19 cellular contexts compared by ENCODE assay signal in genomic region chr10:110437351-110437605, GRCh38.
"Had no signal": no experiment of that assay in that cellular context is flagged by ENCODE, and none has a peak within 500 bp of the region (broad histone marks: within the 10 kb centered on the region; RNA-seq: fewer than 3 reads in every experiment).

No MANE protein-coding gene starts in this region.

- H3K27me3 Mint-ChIP-seq: activated CD8-positive, alpha-beta memory T cell treated with anti-CD3 and anti-CD28 coated beads, Interleukin-2, amount 10 ng/mL, durations not matched to agents 7 days and 5 days; activated naive CD8-positive, alpha-beta T cell; natural killer cell treated with Interleukin-12 subunit alpha and Interleukin-12 subunit beta and Interleukin-15 and Interleukin-18, amount 100 ng/mL, for 72 hours; stimulated activated naive CD8-positive, alpha-beta T cell treated with anti-CD3 and anti-CD28 coated beads, Interleukin-15, Interleukin-2, amounts not matched to agents 100 ng/mL and 50 ng/mL, for 24 hours; type B pancreatic cell had no signal

- H3K27ac Mint-ChIP-seq: activated CD8-positive, alpha-beta memory T cell treated with anti-CD3 and anti-CD28 coated beads, Interleukin-2, amount 10 ng/mL, durations not matched to agents 7 days and 5 days; activated CD8-positive, alpha-beta T cell treated with anti-CD3 and anti-CD28 coated beads, Interleukin-2, amount 10 ng/mL, durations not matched to agents 7 days and 5 days; activated naive CD8-positive, alpha-beta T cell; stimulated activated effector memory CD8-positive, alpha-beta T cell treated with anti-CD3 and anti-CD28 coated beads, Interleukin-12 subunit alpha, Interleukin-12 subunit beta, amount 100 ng/mL, for 72 hours; stimulated activated naive CD8-positive, alpha-beta T cell treated with anti-CD3 and anti-CD28 coated beads, Interleukin-15, Interleukin-2, amounts not matched to agents 100 ng/mL and 50 ng/mL, for 24 hours; type B pancreatic cell had no signal

- ATAC-seq: activated CD8-positive, alpha-beta memory T cell treated with anti-CD3 and anti-CD28 coated beads, Interleukin-2, amount 10 ng/mL, durations not matched to agents 7 days and 5 days; activated CD8-positive, alpha-beta T cell treated with anti-CD3 and anti-CD28 coated beads, Interleukin-2, amount 10 ng/mL, durations not matched to agents 7 days and 5 days; gastrocnemius medialis; mucosa of descending colon; natural killer cell treated with Interleukin-12 subunit alpha and Interleukin-12 subunit beta and Interleukin-15 and Interleukin-18, amount 100 ng/mL, for 72 hours; sciatic nerve; stimulated activated effector memory CD8-positive, alpha-beta T cell treated with anti-CD3 and anti-CD28 coated beads, Interleukin-12 subunit alpha, Interleukin-12 subunit beta, amount 100 ng/mL, for 72 hours had no signal

- DNase-seq: activated CD4-positive, alpha-beta T cell treated with anti-CD3 and anti-CD28 coated beads for 1 hour; activated CD8-positive, alpha-beta memory T cell treated with anti-CD3 and anti-CD28 coated beads, Interleukin-2, amount 10 ng/mL, durations not matched to agents 7 days and 5 days; activated CD8-positive, alpha-beta T cell treated with anti-CD3 and anti-CD28 coated beads, Interleukin-2, amount 10 ng/mL, durations not matched to agents 7 days and 5 days; anterior cingulate cortex; effector memory CD4-positive, alpha-beta T cell; erythroblast; gastrocnemius medialis; left ventricle myocardium inferior; mucosa of descending colon; ovary; retina; stimulated activated CD4-positive, alpha-beta T cell treated with anti-CD3 and anti-CD28 coated beads, Interleukin-4, amount 100 ng/mL, for 24 hours; T-helper 2 cell had no signal

- H3K4me3 Mint-ChIP-seq: activated CD8-positive, alpha-beta memory T cell treated with anti-CD3 and anti-CD28 coated beads, Interleukin-2, amount 10 ng/mL, durations not matched to agents 7 days and 5 days; activated CD8-positive, alpha-beta T cell treated with anti-CD3 and anti-CD28 coated beads, Interleukin-2, amount 10 ng/mL, durations not matched to agents 7 days and 5 days; activated naive CD8-positive, alpha-beta T cell; natural killer cell treated with Interleukin-12 subunit alpha and Interleukin-12 subunit beta and Interleukin-15 and Interleukin-18, amount 100 ng/mL, for 72 hours; stimulated activated effector memory CD8-positive, alpha-beta T cell treated with anti-CD3 and anti-CD28 coated beads, Interleukin-12 subunit alpha, Interleukin-12 subunit beta, amount 100 ng/mL, for 72 hours; stimulated activated naive CD8-positive, alpha-beta T cell treated with anti-CD3 and anti-CD28 coated beads, Interleukin-15, Interleukin-2, amounts not matched to agents 100 ng/mL and 50 ng/mL, for 24 hours; type B pancreatic cell had no signal

- H3K9me3 Mint-ChIP-seq: natural killer cell treated with Interleukin-12 subunit alpha and Interleukin-12 subunit beta and Interleukin-15 and Interleukin-18, amount 100 ng/mL, for 72 hours; stimulated activated effector memory CD8-positive, alpha-beta T cell treated with anti-CD3 and anti-CD28 coated beads, Interleukin-12 subunit alpha, Interleukin-12 subunit beta, amount 100 ng/mL, for 72 hours; stimulated activated naive CD8-positive, alpha-beta T cell treated with anti-CD3 and anti-CD28 coated beads, Interleukin-15, Interleukin-2, amounts not matched to agents 100 ng/mL and 50 ng/mL, for 24 hours; type B pancreatic cell had no signal

- H3K36me3 Mint-ChIP-seq: activated CD8-positive, alpha-beta memory T cell treated with anti-CD3 and anti-CD28 coated beads, Interleukin-2, amount 10 ng/mL, durations not matched to agents 7 days and 5 days; activated naive CD8-positive, alpha-beta T cell; natural killer cell treated with Interleukin-12 subunit alpha and Interleukin-12 subunit beta and Interleukin-15 and Interleukin-18, amount 100 ng/mL, for 72 hours; stimulated activated effector memory CD8-positive, alpha-beta T cell treated with anti-CD3 and anti-CD28 coated beads, Interleukin-12 subunit alpha, Interleukin-12 subunit beta, amount 100 ng/mL, for 72 hours; type B pancreatic cell had no signal
